ENCODE assay signal across 8 cellular contexts in genomic region chr13:93227906-93228801, GRCh38. TPM values are rescaled to one million over a fixed set of nuclear protein-coding genes. Genes with fewer than 3 reads are reported as not detected.
A peak's percentile ranks its signal among the peaks of the same experiment; 100 is the strongest.
DNase-seq lines count a peak whose midpoint lies in the region; ATAC-seq and TF ChIP-seq lines count a peak whose summit lies in the region.

No MANE protein-coding gene starts in this region.

- intact Hi-C loops in vagina (cut with DNase I), result no loop called here

- no peak for TF ChIP-seq POLR2A in vagina (IDR thresholded peaks at IDR 0.05)

- DNase-seq in AG04449 (ENCODE audit: low read depth, low spot score) (no peak), HS-5 (ENCODE audit: low read depth) (peak; percentile 35), NT2/D1 (ENCODE audit: low read depth, low spot score) (peak; percentile 77), epithelial cell of prostate (ENCODE audit: low read depth, low spot score) (no peak), vagina (ENCODE audit: extremely low spot score in 2 of 2) (no peak), Kasumi-1 (lab: John Stamatoyannopoulos, UW) (no peak)

- no peak for ATAC-seq in GM21529 (IDR thresholded peaks at IDR 0.05; ENCODE audit: unreplicated experiment)

- CTCF ChIA-PET in AG04449 (lab: Yijun Ruan, JAX), result interaction anchor here (0.7 to 1.3 kb wide), 6 partner anchors 9 to 1134 kb away, joined by 3 read pairs; no protein-coding TSS in a partner anchor

- peak overlapping the region; percentile 35 for H3K27ac ChIP-seq in epithelial cell of prostate
- peak overlapping the region; percentile 87 for H3K27ac ChIP-seq in mesodermal cell (ENCODE audit: low read depth, low read length, severe bottlenecking)
- H3K27ac ChIP-seq in vagina, result peak overlapping the region; percentile 70

- H3K9ac ChIP-seq in NT2/D1 (ENCODE audit: insufficient read length, low read depth), result peak overlapping the region; percentile 86

- H3K36me3 ChIP-seq in NT2/D1 (ENCODE audit: insufficient read depth, insufficient read length, low read length), result no peaks in the 10 kb centered on the region
- no peaks in the 10 kb centered on the region for H3K36me3 ChIP-seq in mesodermal cell (ENCODE audit: control insufficient read depth, insufficient read depth, low read length)
- no peaks in the 10 kb centered on the region for H3K36me3 ChIP-seq in vagina

- TF ChIP-seq CTCF in AG04449 (IDR thresholded peaks at IDR 0.05; ENCODE audit: insufficient read depth, low read length, missing control alignments) (peak; percentile 84), vagina (IDR thresholded peaks at IDR 0.05) (peak in 1 of 3 experiments; percentile 6)

- no peaks in the 10 kb centered on the region for H3K4me1 ChIP-seq in NT2/D1 (ENCODE audit: insufficient read depth, insufficient read length)
- peaks cover 32% of the 10 kb centered on the region for H3K4me1 ChIP-seq in mesodermal cell (ENCODE audit: control insufficient read depth, insufficient read depth, low read length, poor library complexity, severe bottlenecking)
- H3K4me1 ChIP-seq in vagina, result peaks cover 14% of the 10 kb centered on the region

- H3K9me3 ChIP-seq in NT2/D1 (ENCODE audit: insufficient read depth, low read length), result no peaks in the 10 kb centered on the region
- H3K9me3 ChIP-seq in mesodermal cell (ENCODE audit: control insufficient read depth, low read length), result no peaks in the 10 kb centered on the region
- H3K9me3 ChIP-seq in vagina, result no peaks in the 10 kb centered on the region

- H3K27me3 ChIP-seq in NT2/D1 (ENCODE audit: insufficient read depth, insufficient read length) (no peaks in the 10 kb centered on the region), vagina (no peaks in the 10 kb centered on the region)

- WGBS in mesodermal cell (ENCODE audit: insufficient coverage in 2 of 2), 2 experiments, result 0% methylated on average over 51 to 67 of the region's 68 CpGs

- H3K4me3 ChIP-seq in AG04449 (ENCODE audit: low read depth, low read length), result peak overlapping the region; percentile 74
- H3K4me3 ChIP-seq in NT2/D1 (ENCODE audit: insufficient read length, low read depth), result peak overlapping the region; percentile 79
- H3K4me3 ChIP-seq in mesodermal cell (ENCODE audit: extremely low read depth, insufficient read depth, low read length, poor library complexity, severe bottlenecking), result peak overlapping the region; percentile 78
- H3K4me3 ChIP-seq in vagina, result peak overlapping the region; percentile 52 to 61

- POLR2A ChIA-PET in AG04449 (lab: Yijun Ruan, JAX), result no interaction called here

RNA-seq across cellular contexts. Expression of gene GPC6, which starts 1.5 kb away (rescaled TPM):
- 40.0 TPM for polyA plus RNA-seq in mesodermal cell (2013, experiment 1 of 2)
- polyA plus RNA-seq in mesodermal cell (2013, experiment 2 of 2), result 39.1 TPM
- 13.8 TPM for total RNA-seq in vagina

Comparison
In these comparisons a context has a peak if more than half of its experiments do, and no peak if none do; other contexts are left out.
1. DNase-seq: peak in HS-5 (single experiment) and NT2/D1 (single experiment); none in AG04449 (single experiment), epithelial cell of prostate (single experiment), vagina (0 of 2) and Kasumi-1 (0 of 2).
2. H3K27ac ChIP-seq: peak in every context shown above with its lines; median percentile 87 in mesodermal cell; 70 in vagina; 35 in epithelial cell of prostate.
3. Peak in every context shown above with its lines, with median percentiles within 50 percentile points of each other: H3K4me3 ChIP-seq.